In the genomic region with DNA sequence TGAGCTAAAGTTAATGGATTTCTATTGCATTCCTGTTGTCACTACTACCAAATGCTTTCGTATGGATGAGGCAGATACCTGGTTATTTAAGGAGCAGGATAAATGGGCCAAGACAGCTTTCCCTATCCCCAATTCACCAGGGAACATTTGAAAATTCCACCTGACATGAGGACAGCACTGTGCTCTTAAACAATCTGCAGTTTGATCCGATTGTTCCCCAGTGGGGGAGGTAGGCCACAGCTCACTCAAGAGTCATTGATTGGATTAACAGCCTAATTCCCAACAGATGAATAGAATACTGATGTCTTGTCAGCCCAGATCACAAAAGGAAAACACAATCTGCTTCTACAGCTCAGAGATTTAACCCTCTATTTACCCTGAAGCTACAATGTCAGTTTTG, we compare ENCODE assay signal across 2 cellular contexts.
TF ChIP-seq lines count a peak whose summit lies in the region.

No MANE protein-coding gene starts in this region.

TF ChIP-seq in WTC11, 78 proteins besides CTCF, POLR2A, EP300 and RAD21 (continued from another document):
- no peak for TF ChIP-seq SMAD4 (CRISPR knock-in tag; IDR thresholded peaks at IDR 0.05)
- TF ChIP-seq IRF2 (CRISPR knock-in tag; IDR thresholded peaks at IDR 0.05; ENCODE audit: borderline replicate concordance, low read depth): no peak
- TF ChIP-seq, protein P1, sequence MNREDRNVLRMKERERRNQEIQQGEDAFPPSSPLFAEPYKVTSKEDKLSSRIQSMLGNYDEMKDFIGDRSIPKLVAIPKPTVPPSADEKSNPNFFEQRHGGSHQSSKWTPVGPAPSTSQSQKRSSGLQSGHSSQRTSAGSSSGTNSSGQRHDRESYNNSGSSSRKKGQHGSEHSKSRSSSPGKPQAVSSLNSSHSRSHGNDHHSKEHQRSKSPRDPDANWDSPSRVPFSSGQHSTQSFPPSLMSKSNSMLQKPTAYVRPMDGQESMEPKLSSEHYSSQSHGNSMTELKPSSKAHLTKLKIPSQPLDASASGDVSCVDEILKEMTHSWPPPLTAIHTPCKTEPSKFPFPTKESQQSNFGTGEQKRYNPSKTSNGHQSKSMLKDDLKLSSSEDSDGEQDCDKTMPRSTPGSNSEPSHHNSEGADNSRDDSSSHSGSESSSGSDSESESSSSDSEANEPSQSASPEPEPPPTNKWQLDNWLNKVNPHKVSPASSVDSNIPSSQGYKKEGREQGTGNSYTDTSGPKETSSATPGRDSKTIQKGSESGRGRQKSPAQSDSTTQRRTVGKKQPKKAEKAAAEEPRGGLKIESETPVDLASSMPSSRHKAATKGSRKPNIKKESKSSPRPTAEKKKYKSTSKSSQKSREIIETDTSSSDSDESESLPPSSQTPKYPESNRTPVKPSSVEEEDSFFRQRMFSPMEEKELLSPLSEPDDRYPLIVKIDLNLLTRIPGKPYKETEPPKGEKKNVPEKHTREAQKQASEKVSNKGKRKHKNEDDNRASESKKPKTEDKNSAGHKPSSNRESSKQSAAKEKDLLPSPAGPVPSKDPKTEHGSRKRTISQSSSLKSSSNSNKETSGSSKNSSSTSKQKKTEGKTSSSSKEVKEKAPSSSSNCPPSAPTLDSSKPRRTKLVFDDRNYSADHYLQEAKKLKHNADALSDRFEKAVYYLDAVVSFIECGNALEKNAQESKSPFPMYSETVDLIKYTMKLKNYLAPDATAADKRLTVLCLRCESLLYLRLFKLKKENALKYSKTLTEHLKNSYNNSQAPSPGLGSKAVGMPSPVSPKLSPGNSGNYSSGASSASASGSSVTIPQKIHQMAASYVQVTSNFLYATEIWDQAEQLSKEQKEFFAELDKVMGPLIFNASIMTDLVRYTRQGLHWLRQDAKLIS (CRISPR knock-in tag; IDR thresholded peaks at IDR 0.05; ENCODE audit: borderline replicate concordance): no peak
- no peak for TF ChIP-seq MYBL2 (CRISPR knock-in tag; IDR thresholded peaks at IDR 0.05)
- TF ChIP-seq, protein P2, sequence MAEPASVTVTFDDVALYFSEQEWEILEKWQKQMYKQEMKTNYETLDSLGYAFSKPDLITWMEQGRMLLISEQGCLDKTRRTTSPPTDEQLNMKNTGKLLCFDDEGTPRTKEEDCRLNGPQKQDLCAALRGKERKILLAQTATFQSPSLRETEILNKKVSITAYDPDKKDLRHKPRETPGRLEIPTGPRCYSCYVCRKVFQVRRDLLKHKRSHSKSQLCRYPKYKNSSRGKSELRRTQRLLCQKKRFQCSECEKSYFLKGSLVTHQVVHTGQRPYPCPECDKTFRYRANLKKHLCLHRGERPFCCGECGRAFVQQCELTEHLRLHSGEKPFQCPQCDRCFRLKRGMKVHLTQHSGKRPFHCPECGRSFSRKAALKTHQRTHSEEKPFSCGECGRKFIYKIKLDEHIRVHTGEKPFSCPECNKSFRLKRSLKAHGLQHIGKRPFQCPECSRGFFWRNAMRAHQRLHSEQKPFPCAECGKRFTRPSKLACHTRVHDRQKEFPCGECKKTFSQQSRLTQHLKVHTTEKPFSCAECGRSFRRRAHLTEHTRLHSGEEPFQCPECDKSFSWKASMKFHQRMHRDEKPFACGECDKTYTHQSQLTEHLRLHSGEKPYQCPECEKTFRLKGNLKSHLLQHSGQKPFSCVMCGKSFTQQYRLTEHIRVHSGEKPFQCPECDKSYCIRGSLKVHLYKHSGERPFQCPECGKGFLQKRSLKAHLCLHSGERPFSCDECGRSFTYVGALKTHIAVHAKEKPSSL (CRISPR knock-in tag; conservative IDR thresholded peaks at IDR 0.05): no peak
- no peak for TF ChIP-seq ELF4 (CRISPR knock-in tag; IDR thresholded peaks at IDR 0.05; ENCODE audit: low read depth)

TF ChIP-seq in neural cell, 6 proteins besides CTCF, POLR2A, EP300 and RAD21 (continued from another document):
- TF ChIP-seq, protein P3, sequence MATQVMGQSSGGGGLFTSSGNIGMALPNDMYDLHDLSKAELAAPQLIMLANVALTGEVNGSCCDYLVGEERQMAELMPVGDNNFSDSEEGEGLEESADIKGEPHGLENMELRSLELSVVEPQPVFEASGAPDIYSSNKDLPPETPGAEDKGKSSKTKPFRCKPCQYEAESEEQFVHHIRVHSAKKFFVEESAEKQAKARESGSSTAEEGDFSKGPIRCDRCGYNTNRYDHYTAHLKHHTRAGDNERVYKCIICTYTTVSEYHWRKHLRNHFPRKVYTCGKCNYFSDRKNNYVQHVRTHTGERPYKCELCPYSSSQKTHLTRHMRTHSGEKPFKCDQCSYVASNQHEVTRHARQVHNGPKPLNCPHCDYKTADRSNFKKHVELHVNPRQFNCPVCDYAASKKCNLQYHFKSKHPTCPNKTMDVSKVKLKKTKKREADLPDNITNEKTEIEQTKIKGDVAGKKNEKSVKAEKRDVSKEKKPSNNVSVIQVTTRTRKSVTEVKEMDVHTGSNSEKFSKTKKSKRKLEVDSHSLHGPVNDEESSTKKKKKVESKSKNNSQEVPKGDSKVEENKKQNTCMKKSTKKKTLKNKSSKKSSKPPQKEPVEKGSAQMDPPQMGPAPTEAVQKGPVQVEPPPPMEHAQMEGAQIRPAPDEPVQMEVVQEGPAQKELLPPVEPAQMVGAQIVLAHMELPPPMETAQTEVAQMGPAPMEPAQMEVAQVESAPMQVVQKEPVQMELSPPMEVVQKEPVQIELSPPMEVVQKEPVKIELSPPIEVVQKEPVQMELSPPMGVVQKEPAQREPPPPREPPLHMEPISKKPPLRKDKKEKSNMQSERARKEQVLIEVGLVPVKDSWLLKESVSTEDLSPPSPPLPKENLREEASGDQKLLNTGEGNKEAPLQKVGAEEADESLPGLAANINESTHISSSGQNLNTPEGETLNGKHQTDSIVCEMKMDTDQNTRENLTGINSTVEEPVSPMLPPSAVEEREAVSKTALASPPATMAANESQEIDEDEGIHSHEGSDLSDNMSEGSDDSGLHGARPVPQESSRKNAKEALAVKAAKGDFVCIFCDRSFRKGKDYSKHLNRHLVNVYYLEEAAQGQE (IDR thresholded peaks at IDR 0.05; ENCODE audit: borderline replicate concordance): peak; percentile 60
- no peak for TF ChIP-seq TAF1 (IDR thresholded peaks at IDR 0.05; ENCODE audit: low read depth)
- no peak for TF ChIP-seq MXI1 (conservative IDR thresholded peaks at IDR 0.05; ENCODE audit: poor library complexity, severe bottlenecking)
- peak; percentile 85 for TF ChIP-seq POLR2AphosphoS5 (IDR thresholded peaks at IDR 0.05)
